8 cellular contexts compared by ENCODE assay signal in the genomic region with DNA sequence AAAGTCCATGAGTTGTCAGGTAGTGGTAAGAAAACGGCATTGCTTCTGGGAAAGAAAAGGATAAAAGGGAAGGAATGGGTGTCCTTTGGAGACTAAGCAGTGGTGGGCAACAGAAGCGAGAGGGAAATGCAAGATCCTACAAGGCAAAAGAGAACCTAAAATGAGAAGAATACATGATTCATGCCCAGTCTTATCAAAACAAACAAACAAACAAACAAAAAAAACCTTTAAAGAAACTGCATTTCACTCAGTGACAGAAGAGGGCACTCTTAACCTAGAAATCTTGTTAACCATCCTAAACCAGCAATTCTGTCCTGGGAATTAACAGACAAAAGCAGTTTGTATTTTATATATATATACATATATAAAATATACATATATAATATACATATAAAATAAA.
DNase-seq lines count a peak whose midpoint lies in the region; ATAC-seq, FAIRE-seq and TF ChIP-seq lines count a peak whose summit lies in the region.

No MANE protein-coding gene starts in this region.

- FAIRE-seq in TTC549 (lab: Jason Lieb, UNC): peak; percentile 90

- H3K4me3 ChIP-seq in gastroesophageal sphincter: no peak overlapping the region

- no peaks in the 10 kb centered on the region for H3K4me1 ChIP-seq in gastroesophageal sphincter

- POLR2A ChIA-PET in HEK293T (lab: Yijun Ruan, JAX): no interaction called here

- ATAC-seq in GM21737 (IDR thresholded peaks at IDR 0.05; ENCODE audit: unreplicated experiment): no peak
- ATAC-seq in gastroesophageal sphincter: no peak
- no peak for ATAC-seq in GM18502 (IDR thresholded peaks at IDR 0.05; ENCODE audit: poor library complexity, unreplicated experiment)
- no peak for ATAC-seq in HG03095 (IDR thresholded peaks at IDR 0.05; ENCODE audit: unreplicated experiment)

- H3K9me3 ChIP-seq in gastroesophageal sphincter: no peaks in the 10 kb centered on the region

- no peak overlapping the region for H3K27ac ChIP-seq in gastroesophageal sphincter

- no peaks in the 10 kb centered on the region for H3K36me3 ChIP-seq in gastroesophageal sphincter

- no peaks in the 10 kb centered on the region for H3K27me3 ChIP-seq in gastroesophageal sphincter

- CTCF ChIA-PET in HEK293T (lab: Yijun Ruan, JAX): no interaction called here

- DNase-seq in AG20443 (ENCODE audit: low spot score) (peak; percentile 39), HEK293T (ENCODE audit: extremely low spot score) (peak; percentile 20), inferior parietal cortex (ENCODE audit: extremely low spot score) (peak; percentile 62)

- TF ChIP-seq CTCF in gastroesophageal sphincter (IDR thresholded peaks at IDR 0.05): peak in 1 of 4 experiments; percentile 43

- WGBS in gastroesophageal sphincter (ENCODE audit: low coverage in 1 of 2), 2 donors: 70 to 73% methylated on average over 1 to 2 of the region's 2 CpGs

- no peak for TF ChIP-seq POLR2A in gastroesophageal sphincter (IDR thresholded peaks at IDR 0.05)

- TF ChIP-seq EP300 in gastroesophageal sphincter (IDR thresholded peaks at IDR 0.05): no peak

TF ChIP-seq in HEK293T, 16 proteins besides CTCF, POLR2A, EP300 and RAD21:
- TF ChIP-seq ELF4 (IDR thresholded peaks at IDR 0.05): no peak
- no peak for TF ChIP-seq ARNT (IDR thresholded peaks at IDR 0.05)
- peak; percentile 66 for TF ChIP-seq ZNF384 (IDR thresholded peaks at IDR 0.05)
- TF ChIP-seq BHLHE40 (IDR thresholded peaks at IDR 0.05; ENCODE audit: borderline replicate concordance): no peak
- TF ChIP-seq SUZ12 (IDR thresholded peaks at IDR 0.05): no peak
